In genomic region chr4:73730292-73730691, GRCh38 we compare ENCODE assay signal across 16 cellular contexts. TPM values are rescaled to one million over a fixed set of nuclear protein-coding genes. Genes with fewer than 3 reads are reported as not detected.
A peak's percentile ranks its signal among the peaks of the same experiment; 100 is the strongest.
DNase-seq lines count a peak whose midpoint lies in the region; ATAC-seq, FAIRE-seq and TF ChIP-seq lines count a peak whose summit lies in the region.
"Had no signal": no experiment of that assay in that cellular context is flagged by ENCODE, and none has a peak within 500 bp of the region (broad histone marks: within the 10 kb centered on the region; RNA-seq: fewer than 3 reads in every experiment).

No MANE protein-coding gene starts in this region.

- H3K9me2 ChIP-seq in GM23248 (ENCODE audit: insufficient read depth) = no peaks in the 10 kb centered on the region

- peak overlapping the region; percentile 32; the same call in 1 of the 2 replicates for H3K9ac ChIP-seq in GM23248
- H3K9ac ChIP-seq: parathyroid adenoma had no signal

- H3K79me2 ChIP-seq in GM23248 (ENCODE audit: insufficient read depth) = no peaks in the 10 kb centered on the region
- H3K79me2 ChIP-seq: parathyroid adenoma had no signal

- H3F3A ChIP-seq in GM23248 (ENCODE audit: insufficient read depth) = peaks cover 36% of the 10 kb centered on the region

- in situ Hi-C loops in GM23248 (cut with MboI) = no loop called here

- H3K9me3 ChIP-seq in GM23248 (ENCODE audit: low read depth) = no peaks in the 10 kb centered on the region
- no peaks in the 10 kb centered on the region for H3K9me3 ChIP-seq in pancreas
- H3K9me3 ChIP-seq: left ventricle myocardium inferior, Peyer's patch, upper lobe of right lung had no signal

- WGBS in GM23248 (ENCODE audit: low coverage in 1 of 2, low lambda C conversion rate in 2 of 2, missing lambda C conversion rate in 2 of 2), 2 experiments = 10% methylated on average over 2 of the region's 2 CpGs
- WGBS in pancreas, 2 donors = 57 to 61% methylated on average over 2 of the region's 2 CpGs

- H3K4me1 ChIP-seq in GM23248 (ENCODE audit: insufficient read depth) (peaks cover 64% of the 10 kb centered on the region), pancreas (peaks cover 0 to 7% (median 0%) of the 10 kb centered on the region in 3 donors)
- H3K4me1 ChIP-seq: parathyroid adenoma, Peyer's patch had no signal

- H3K36me3 ChIP-seq in GM23248 (ENCODE audit: low read depth) (no peaks in the 10 kb centered on the region), pancreas (no peaks in the 10 kb centered on the region)
- H3K36me3 ChIP-seq: left ventricle myocardium inferior, Peyer's patch, upper lobe of right lung had no signal

- TF ChIP-seq CTCF in AG10803 (conservative IDR thresholded peaks at IDR 0.05; ENCODE audit: low read length) (no peak), epithelial cell of esophagus (IDR thresholded peaks at IDR 0.05; ENCODE audit: insufficient read depth, low read depth, low read length, missing control alignments) (no peak), pancreas (IDR thresholded peaks at IDR 0.05) (no peak), coronary artery (IDR thresholded peaks at IDR 0.05) (no peak)

- peak overlapping the region; percentile 56 for H3K4me2 ChIP-seq in GM23248 (ENCODE audit: unreplicated experiment)

- DNase-seq in AG10803 (ENCODE audit: low read depth) (peak; percentile 48), GM23248 (peak; percentile 72), NCI-H69 (lab: John Stamatoyannopoulos, UW) (peak; percentile 74), epithelial cell of esophagus (ENCODE audit: low read depth) (peak; percentile 44), cerebellum (ENCODE audit: low spot score) (no peak), pancreas (no peak), coronary artery (ENCODE audit: low spot score) (no peak)
- DNase-seq: activated CD4-positive, alpha-beta T cell treated with anti-CD3 and anti-CD28 coated beads for 1 hour; foreskin melanocyte had no signal

- H2AFZ ChIP-seq in GM23248 = no peak overlapping the region
- H2AFZ ChIP-seq: parathyroid adenoma had no signal

- H4K20me1 ChIP-seq in GM23248 (ENCODE audit: insufficient read depth) = no peaks in the 10 kb centered on the region

- H3K27ac ChIP-seq in GM23248 (peak overlapping the region; percentile 61; the same call in 1 of the 2 replicates), pancreas (no peak overlapping the region), coronary artery (no peak overlapping the region)
- H3K27ac ChIP-seq: left ventricle myocardium inferior, parathyroid adenoma, Peyer's patch, upper lobe of right lung had no signal

- ATAC-seq in pancreas (no peak), HG03108 (IDR thresholded peaks at IDR 0.05; ENCODE audit: unreplicated experiment) (no peak)

- H3K4me3 ChIP-seq in AG10803 (ENCODE audit: low read length) (no peak overlapping the region), GM23248 (no peak overlapping the region), epithelial cell of esophagus (ENCODE audit: low read length) (no peak overlapping the region), pancreas (no peak overlapping the region), coronary artery (no peak overlapping the region)
- H3K4me3 ChIP-seq: GM12878, left ventricle myocardium inferior, Peyer's patch, upper lobe of right lung had no signal

- intact Hi-C loops in pancreas (cut with DNase I) = no loop called here

- no peaks in the 10 kb centered on the region for H3K27me3 ChIP-seq in GM23248 (replicated peaks; ENCODE audit: insufficient read depth)
- no peaks in the 10 kb centered on the region for H3K27me3 ChIP-seq in pancreas
- H3K27me3 ChIP-seq: Peyer's patch, upper lobe of right lung had no signal

- no peak for FAIRE-seq in pancreas (lab: Jason Lieb, UNC)

RNA-seq across cellular contexts. Expression of gene CXCL8, which starts 10.1 kb away (rescaled TPM):
- 20.0 TPM in 2 replicates for total RNA-seq in GM23248 (2014; rRNA removed; shearing (Covaris generic))
- polyA plus RNA-seq in GM23248 (2016; fragmentation: Nextera tagmentation; extraction: Ambion mirVana) (15.5 and 15.9 TPM in 2 replicates), pancreas (10 to 100 TPM in 1 of 2 donors, 1 to 10 TPM in 1; 1.9 to 13.6 TPM)
- total RNA-seq in cerebellum (2.0 TPM), pancreas (10 to 100 TPM in 2 of 6 donors, 1 to 10 TPM in 2, under 1 TPM in 2; 0.37 to 43.2 (median 2.9) TPM)
- total RNA-seq: activated naive CD4-positive, alpha-beta T cell treated with anti-CD3 and anti-CD28 coated beads for 36 hours had no signal

Comparison
In these comparisons a context has a peak if more than half of its experiments do, and no peak if none do; other contexts are left out.
1. DNase-seq: peak in AG10803 (single experiment), GM23248 (single experiment), NCI-H69 (single experiment) and epithelial cell of esophagus (single experiment); none in cerebellum (single experiment), pancreas (0 of 6) and coronary artery (single experiment).